In genomic region chr3:65142476-65142875, GRCh38 we compare ENCODE assay signal across 1 cellular context.
A peak's percentile ranks its signal among the peaks of the same experiment; 100 is the strongest.
TF ChIP-seq lines count a peak whose summit lies in the region.

No MANE protein-coding gene starts in this region.

TF ChIP-seq in GM23338, 12 proteins besides CTCF, POLR2A, EP300 and RAD21 (continued from another document):
- TF ChIP-seq ZNF462 (CRISPR knock-in tag; IDR thresholded peaks at IDR 0.05) (no peak), NANOG (IDR thresholded peaks at IDR 0.05; ENCODE audit: borderline replicate concordance) (peak; percentile 79), STAT1 (IDR thresholded peaks at IDR 0.05; ENCODE audit: unreplicated experiment) (no peak), EZH2phosphoT487 (IDR thresholded peaks at IDR 0.05; ENCODE audit: unreplicated experiment) (no peak), CREB1 (CRISPR knock-in tag; IDR thresholded peaks at IDR 0.05; ENCODE audit: low read depth) (no peak), ZNF114 (CRISPR knock-in tag; IDR thresholded peaks at IDR 0.05) (no peak)
